8 cellular contexts compared by ENCODE assay signal in genomic region chr6:107820571-107821261, GRCh38. TPM values are rescaled to one million over a fixed set of nuclear protein-coding genes. Genes with fewer than 3 reads are reported as not detected.
DNase-seq lines count a peak whose midpoint lies in the region; ATAC-seq and TF ChIP-seq lines count a peak whose summit lies in the region.

No MANE protein-coding gene starts in this region.

- DNase-seq in SKM-1 treated with dmso at 0.1 percent for 144 hours (lab: John Stamatoyannopoulos, UW; ENCODE audit: unreplicated experiment) (peak; percentile 33), SKM-1 (lab: John Stamatoyannopoulos, UW; ENCODE audit: unreplicated experiment) (no peak), activated B cell treated with CpG ODN at 0.5 μM for 24 hours (no peak), NCI-H226 (no peak)
- peak; percentile 16 for DNase-seq in effector CD4-positive, alpha-beta T cell
- no peak for DNase-seq in natural killer cell treated with Interleukin-12 subunit alpha and Interleukin-12 subunit beta and Interleukin-15 and Interleukin-18, amount 100 ng/mL, for 72 hours (ENCODE audit: low spot score)

- H3K9me3 Mint-ChIP-seq in activated B cell treated with CpG ODN at 0.5 μM for 24 hours: no peaks in the 10 kb centered on the region
- no peaks in the 10 kb centered on the region for H3K9me3 Mint-ChIP-seq in natural killer cell treated with Interleukin-12 subunit alpha and Interleukin-12 subunit beta and Interleukin-15 and Interleukin-18, amount 100 ng/mL, for 72 hours

- POLR2A ChIA-PET in activated B cell treated with CpG ODN at 0.5 μM for 24 hours (lab: Charles Lee): interaction anchor here (1.3 kb wide), 1 partner anchor 35 kb away, joined by 3 read pairs; no protein-coding TSS in a partner anchor

- TF ChIP-seq CTCF in activated B cell treated with CpG ODN at 0.5 μM for 24 hours (IDR thresholded peaks at IDR 0.05): no peak

- H3K36me3 Mint-ChIP-seq in activated B cell treated with CpG ODN at 0.5 μM for 24 hours (ENCODE audit: low read depth): peaks cover 4% of the 10 kb centered on the region
- no peaks in the 10 kb centered on the region for H3K36me3 Mint-ChIP-seq in natural killer cell treated with Interleukin-12 subunit alpha and Interleukin-12 subunit beta and Interleukin-15 and Interleukin-18, amount 100 ng/mL, for 72 hours

- H3K27ac Mint-ChIP-seq in activated B cell treated with CpG ODN at 0.5 μM for 24 hours: peak overlapping the region; percentile 85
- H3K27ac Mint-ChIP-seq in natural killer cell treated with Interleukin-12 subunit alpha and Interleukin-12 subunit beta and Interleukin-15 and Interleukin-18, amount 100 ng/mL, for 72 hours: peak overlapping the region; percentile 93 to 98

- intact Hi-C loops in activated B cell treated with CpG ODN at 0.5 μM for 24 hours (cut with micrococcal nuclease): loop anchor here (1.0 to 10.0 kb wide), 10 partner anchors 8 to 1658 kb away; partner anchors contain the start of genes MTRES1, PDSS2 and SEC63

- CTCF ChIA-PET in activated B cell treated with CpG ODN at 0.5 μM for 24 hours (lab: Charles Lee): interaction anchor here (0.7 to 1.8 kb wide), 2 partner anchors 28 to 112 kb away, joined by 3 to 7 read pairs; no protein-coding TSS in a partner anchor

- ATAC-seq in activated B cell treated with CpG ODN at 0.5 μM for 24 hours (ENCODE audit: low read depth) (peak; percentile 23), HG02885 (IDR thresholded peaks at IDR 0.05; ENCODE audit: poor library complexity, unreplicated experiment) (no peak), HG02852 (IDR thresholded peaks at IDR 0.05; ENCODE audit: unreplicated experiment) (no peak)
- ATAC-seq in natural killer cell treated with Interleukin-12 subunit alpha and Interleukin-12 subunit beta and Interleukin-15 and Interleukin-18, amount 100 ng/mL, for 72 hours: peak in 1 of 2 donors; percentile 22

- H3K27me3 Mint-ChIP-seq in activated B cell treated with CpG ODN at 0.5 μM for 24 hours: no peaks in the 10 kb centered on the region
- no peaks in the 10 kb centered on the region for H3K27me3 Mint-ChIP-seq in natural killer cell treated with Interleukin-12 subunit alpha and Interleukin-12 subunit beta and Interleukin-15 and Interleukin-18, amount 100 ng/mL, for 72 hours

- H3K4me3 Mint-ChIP-seq in activated B cell treated with CpG ODN at 0.5 μM for 24 hours: peak overlapping the region; percentile 86
- peak overlapping the region; percentile 80 for H3K4me3 Mint-ChIP-seq in natural killer cell treated with Interleukin-12 subunit alpha and Interleukin-12 subunit beta and Interleukin-15 and Interleukin-18, amount 100 ng/mL, for 72 hours

- H3K4me1 Mint-ChIP-seq in activated B cell treated with CpG ODN at 0.5 μM for 24 hours: peaks cover 74% of the 10 kb centered on the region
- peaks cover 76 to 77% of the 10 kb centered on the region in 2 donors for H3K4me1 Mint-ChIP-seq in natural killer cell treated with Interleukin-12 subunit alpha and Interleukin-12 subunit beta and Interleukin-15 and Interleukin-18, amount 100 ng/mL, for 72 hours (ENCODE audit: low read depth in 2 of 2)

RNA-seq across cellular contexts. Expression of gene SCML4, which starts 3.4 kb away (rescaled TPM):
- 2.1 and 2.9 TPM in 2 replicates for total RNA-seq in activated B cell treated with CpG ODN at 0.5 μM for 24 hours
- 1 to 10 TPM in 1 of 2 donors, under 1 TPM in 1; 0.33 to 2.9 TPM for total RNA-seq in natural killer cell treated with Interleukin-12 subunit alpha and Interleukin-12 subunit beta and Interleukin-15 and Interleukin-18, amount 100 ng/mL, for 72 hours

Comparison
In these comparisons a context has a peak if more than half of its experiments do, and no peak if none do; other contexts are left out.
1. DNase-seq: peak in SKM-1 treated with dmso at 0.1 percent for 144 hours (single experiment) and effector CD4-positive, alpha-beta T cell (single experiment); none in SKM-1 (single experiment), activated B cell treated with CpG ODN at 0.5 μM for 24 hours (single experiment), natural killer cell treated with Interleukin-12 subunit alpha and Interleukin-12 subunit beta and Interleukin-15 and Interleukin-18, amount 100 ng/mL, for 72 hours (single experiment) and NCI-H226 (single experiment).